Comparison of ENCODE assay signal across 8 cellular contexts in the genomic region with DNA sequence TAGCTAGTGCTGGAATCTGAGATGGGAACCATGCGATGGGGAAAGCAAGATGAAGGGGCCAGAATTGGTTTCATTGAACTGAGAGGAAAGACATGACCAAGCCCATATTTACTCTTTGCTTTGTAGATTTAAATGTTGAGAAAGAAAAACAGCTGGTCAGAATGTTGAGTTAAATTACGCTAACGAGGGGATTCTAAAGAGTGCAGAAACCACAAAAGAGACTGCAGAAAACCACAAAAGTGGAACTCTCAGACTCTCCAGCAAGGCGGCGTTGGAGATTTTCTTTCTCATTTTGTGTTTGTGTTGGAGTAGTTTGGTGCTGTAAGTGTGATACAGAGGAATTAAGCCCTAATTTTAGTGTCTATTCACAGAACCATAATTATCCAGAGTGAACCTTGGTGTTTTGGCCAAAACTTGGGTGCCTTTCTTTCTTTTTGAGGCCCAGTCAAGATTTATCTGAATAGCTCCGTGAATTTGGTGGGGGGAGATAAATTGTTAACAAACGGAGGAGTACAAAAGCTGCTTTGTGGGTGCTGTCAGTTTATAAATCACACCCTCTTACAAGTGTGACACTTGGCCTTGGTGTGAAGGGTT. TPM values are rescaled to one million over a fixed set of nuclear protein-coding genes. Genes with fewer than 3 reads are reported as not detected.
A peak's percentile ranks its signal among the peaks of the same experiment; 100 is the strongest.
DNase-seq lines count a peak whose midpoint lies in the region; ATAC-seq and TF ChIP-seq lines count a peak whose summit lies in the region.

No MANE protein-coding gene starts in this region.

- peaks cover 79% of the 10 kb centered on the region for H3K36me3 Mint-ChIP-seq in activated T-helper 2 cell treated with anti-CD3 and anti-CD28 coated beads, Interferon-gamma antibody, Interleukin-2, Interleukin-4, amounts not matched to agents 10 μg/mL and 5 μg/mL and 100 μg/mL, durations not matched to agents 14 hours and 24 hours and 36 hours (ENCODE audit: low read depth)

- DNase-seq in heart right ventricle (no peak), Right ventricle myocardium superior (no peak), lower lobe of right lung (no peak), vagina (ENCODE audit: extremely low spot score in 2 of 2) (no peak), NCI-H1048 (lab: John Stamatoyannopoulos, UW) (no peak)
- DNase-seq in activated T-helper 2 cell treated with anti-CD3 and anti-CD28 coated beads, Interferon-gamma antibody, Interleukin-2, Interleukin-4, amounts not matched to agents 10 μg/mL and 5 μg/mL and 100 μg/mL, durations not matched to agents 14 hours and 24 hours and 36 hours (ENCODE audit: low spot score) = no peak

- peak overlapping the region; percentile 63 to 95 (median 85) for H3K27ac ChIP-seq in heart right ventricle
- peak overlapping the region; percentile 77 for H3K27ac ChIP-seq in lower lobe of right lung
- H3K27ac ChIP-seq in vagina = peak overlapping the region; percentile 59

- H3K27ac Mint-ChIP-seq in activated T-helper 2 cell treated with anti-CD3 and anti-CD28 coated beads, Interferon-gamma antibody, Interleukin-2, Interleukin-4, amounts not matched to agents 10 μg/mL and 5 μg/mL and 100 μg/mL, durations not matched to agents 14 hours and 24 hours and 36 hours = peak overlapping the region; percentile 84

- peaks cover 46% of the 10 kb centered on the region for H3K4me1 Mint-ChIP-seq in activated T-helper 2 cell treated with anti-CD3 and anti-CD28 coated beads, Interferon-gamma antibody, Interleukin-2, Interleukin-4, amounts not matched to agents 10 μg/mL and 5 μg/mL and 100 μg/mL, durations not matched to agents 14 hours and 24 hours and 36 hours (ENCODE audit: low read depth)

- no peaks in the 10 kb centered on the region for H3K9me3 ChIP-seq in heart right ventricle
- no peaks in the 10 kb centered on the region for H3K9me3 ChIP-seq in lower lobe of right lung
- H3K9me3 ChIP-seq in vagina = no peaks in the 10 kb centered on the region

- H3K36me3 ChIP-seq in heart right ventricle (peaks cover 0 to 84% (median 28%) of the 10 kb centered on the region in 9 donors), lower lobe of right lung (peaks cover 63% of the 10 kb centered on the region), vagina (peaks cover 0 to 27% of the 10 kb centered on the region in 2 donors)

- WGBS in heart right ventricle, 2 donors = 67 to 72% methylated on average over 7 of the region's 7 CpGs

- TF ChIP-seq CTCF in heart right ventricle (IDR thresholded peaks at IDR 0.05) = no peak
- no peak for TF ChIP-seq CTCF in lower lobe of right lung (IDR thresholded peaks at IDR 0.05)
- no peak for TF ChIP-seq CTCF in vagina (IDR thresholded peaks at IDR 0.05)

- no peak for TF ChIP-seq POLR2A in vagina (IDR thresholded peaks at IDR 0.05)

- ATAC-seq in heart right ventricle (no peak), Right ventricle myocardium superior (ENCODE audit: poor library complexity) (no peak), lower lobe of right lung (peak; percentile 47 to 49), HG03097 (IDR thresholded peaks at IDR 0.05; ENCODE audit: low FRiP score, unreplicated experiment) (no peak), esophagus mucosa (no peak)

- H3K27me3 Mint-ChIP-seq in activated T-helper 2 cell treated with anti-CD3 and anti-CD28 coated beads, Interferon-gamma antibody, Interleukin-2, Interleukin-4, amounts not matched to agents 10 μg/mL and 5 μg/mL and 100 μg/mL, durations not matched to agents 14 hours and 24 hours and 36 hours (ENCODE audit: low read depth) = no peaks in the 10 kb centered on the region

- no peaks in the 10 kb centered on the region for H3K9me3 Mint-ChIP-seq in activated T-helper 2 cell treated with anti-CD3 and anti-CD28 coated beads, Interferon-gamma antibody, Interleukin-2, Interleukin-4, amounts not matched to agents 10 μg/mL and 5 μg/mL and 100 μg/mL, durations not matched to agents 14 hours and 24 hours and 36 hours

- H3K4me3 Mint-ChIP-seq in activated T-helper 2 cell treated with anti-CD3 and anti-CD28 coated beads, Interferon-gamma antibody, Interleukin-2, Interleukin-4, amounts not matched to agents 10 μg/mL and 5 μg/mL and 100 μg/mL, durations not matched to agents 14 hours and 24 hours and 36 hours (ENCODE audit: low read depth) = peak overlapping the region; percentile 65

- intact Hi-C loops in heart right ventricle (cut with DNase I) = loop anchor here in 3 of 10 donors (5.0 kb wide), 2 partner anchors 35 to 45 kb away; no protein-coding TSS in a partner anchor
- intact Hi-C loops in Right ventricle myocardium superior (cut with DNase I) = loop anchor here (5.0 kb wide), 1 partner anchor 35 kb away; no protein-coding TSS in a partner anchor
- intact Hi-C loops in activated T-helper 2 cell treated with anti-CD3 and anti-CD28 coated beads, Interferon-gamma antibody, Interleukin-2, Interleukin-4, amounts not matched to agents 10 μg/mL and 5 μg/mL and 100 μg/mL, durations not matched to agents 14 hours and 24 hours and 36 hours (cut with micrococcal nuclease) = loop anchor here (1.0 to 5.0 kb wide), 2 partner anchors 25 to 70 kb away; no protein-coding TSS in a partner anchor
- intact Hi-C loops in lower lobe of right lung (cut with DNase I) = loop anchor here (10.0 kb wide), 1 partner anchor 48 kb away; no protein-coding TSS in a partner anchor
- intact Hi-C loops in vagina (cut with DNase I) = no loop called here

- H3K4me3 ChIP-seq in heart right ventricle (peak overlapping the region in 1 of 10 donors; percentile 1), lower lobe of right lung (no peak overlapping the region), vagina (no peak overlapping the region)

- no peaks in the 10 kb centered on the region for H3K27me3 ChIP-seq in heart right ventricle
- no peaks in the 10 kb centered on the region for H3K27me3 ChIP-seq in lower lobe of right lung (ENCODE audit: low read depth)
- no peaks in the 10 kb centered on the region for H3K27me3 ChIP-seq in vagina

- H3K4me1 ChIP-seq in heart right ventricle (peaks cover 15 to 73% (median 50%) of the 10 kb centered on the region in 9 donors), lower lobe of right lung (peaks cover 66% of the 10 kb centered on the region), vagina (peaks cover 65% of the 10 kb centered on the region)

RNA-seq across cellular contexts. Expression of a gene that starts 26.3 kb away (rescaled TPM):
- total RNA-seq in heart right ventricle (10 to 100 TPM; 32.5 to 53.3 (median 45.5) TPM), Right ventricle myocardium superior (42.2 TPM), lower lobe of right lung (49.9 TPM), vagina (32.7 TPM), esophagus mucosa (53.2 TPM)
- 10 to 100 TPM; 11.9 to 60.2 TPM for polyA plus RNA-seq in heart right ventricle
- total RNA-seq in activated T-helper 2 cell treated with anti-CD3 and anti-CD28 coated beads, Interferon-gamma antibody, Interleukin-2, Interleukin-4, amounts not matched to agents 10 μg/mL and 5 μg/mL and 100 μg/mL, durations not matched to agents 14 hours and 24 hours and 36 hours = 151 and 154 TPM in 2 replicates

RNA-seq across cellular contexts. Expression of a gene that starts 43.4 kb away (rescaled TPM):
- total RNA-seq in heart right ventricle (10 to 100 TPM; 19.5 to 32.8 (median 26.1) TPM), Right ventricle myocardium superior (20.6 TPM), lower lobe of right lung (49.3 TPM), vagina (21.9 TPM), esophagus mucosa (28.1 TPM)
- polyA plus RNA-seq in heart right ventricle = 10 to 100 TPM in 1 of 2 donors, 1 to 10 TPM in 1; 4.5 to 13.8 TPM
- total RNA-seq in activated T-helper 2 cell treated with anti-CD3 and anti-CD28 coated beads, Interferon-gamma antibody, Interleukin-2, Interleukin-4, amounts not matched to agents 10 μg/mL and 5 μg/mL and 100 μg/mL, durations not matched to agents 14 hours and 24 hours and 36 hours = 97.1 and 104 TPM in 2 replicates

Comparison
In these comparisons a context has a peak if more than half of its experiments do, and no peak if none do; other contexts are left out.
1. ATAC-seq: peak in lower lobe of right lung (2 of 2); none in heart right ventricle (0 of 8), Right ventricle myocardium superior (single experiment), HG03097 (single experiment) and esophagus mucosa (single experiment).
2. Peak in every context shown above with its lines, with median percentiles within 50 percentile points of each other: H3K27ac ChIP-seq.